7 cellular contexts compared by ENCODE assay signal in the genomic region with DNA sequence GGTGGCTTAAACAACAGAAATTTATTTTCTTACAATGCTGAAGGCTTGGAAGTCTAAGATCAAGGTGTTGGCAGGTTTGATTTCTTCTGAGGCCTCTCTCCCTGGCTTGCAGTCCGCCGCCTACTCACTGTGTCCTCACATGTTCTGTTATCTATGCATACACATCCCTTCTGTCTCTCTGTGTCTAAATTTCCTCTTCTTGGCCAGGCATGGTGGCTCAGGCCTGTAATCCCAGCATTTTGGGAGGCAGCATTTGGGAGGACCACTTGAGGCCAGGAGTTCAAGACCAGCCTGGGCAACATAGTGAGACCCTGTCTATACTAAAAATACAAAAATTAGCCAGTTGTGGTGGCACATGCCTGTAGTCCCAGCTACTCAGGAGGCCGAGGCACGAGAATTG. TPM values are rescaled to one million over a fixed set of nuclear protein-coding genes. Genes with fewer than 3 reads are reported as not detected.
"Had no signal": no experiment of that assay in that cellular context is flagged by ENCODE, and none has a peak within 500 bp of the region (broad histone marks: within the 10 kb centered on the region; RNA-seq: fewer than 3 reads in every experiment).

No MANE protein-coding gene starts in this region.

RNA-seq across cellular contexts. Expression of a gene that starts 46.9 kb away (rescaled TPM):
- total RNA-seq: IMR-90, M059J, Peyer's patch, Right ventricle myocardium superior, RPMI7951, SJSA1 had no signal
- polyA plus RNA-seq: IMR-90 had no signal

RNA-seq across cellular contexts. Expression of a gene that starts 55.2 kb away (rescaled TPM):
- total RNA-seq: M059J, PC-3, Right ventricle myocardium superior, RPMI7951, SJSA1 had no signal
